28 cellular contexts compared by ENCODE assay signal in the genomic region with DNA sequence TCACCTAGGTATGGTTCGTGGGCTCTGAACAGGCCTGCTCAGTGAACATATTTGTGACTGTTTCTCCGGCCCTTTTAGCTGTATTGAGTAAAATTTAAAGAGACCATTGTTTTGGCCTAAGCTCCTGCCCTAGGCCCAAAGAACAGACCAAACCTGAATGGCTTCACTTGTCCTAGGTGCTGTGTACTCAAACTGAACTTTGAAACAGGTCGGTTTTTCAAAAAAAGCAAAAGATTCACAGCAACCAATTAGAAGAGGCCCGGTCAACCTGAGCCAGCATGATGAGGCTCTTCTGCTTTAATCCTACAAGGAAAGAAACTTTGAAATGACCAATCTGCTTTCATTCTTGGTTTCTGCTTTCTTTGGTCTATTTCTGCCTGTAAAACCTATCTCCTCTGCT.
"Had no signal": no experiment of that assay in that cellular context is flagged by ENCODE, and none has a peak within 500 bp of the region (broad histone marks: within the 10 kb centered on the region; RNA-seq: fewer than 3 reads in every experiment).

No MANE protein-coding gene starts in this region.

- H3K4me2 ChIP-seq: hepatocyte, neural progenitor cell had no signal

- H3K4me3 ChIP-seq: hepatocyte, left lung, lung, neural progenitor cell, right atrium auricular region, skin epidermis, stomach, thoracic aorta, tibial artery, upper lobe of right lung had no signal

- ATAC-seq: left lung; natural killer cell; sciatic nerve; stimulated activated naive B cell treated with anti-CD40 and anti-IgM and Interleukin-4, amounts not matched to agents 10 μg/mL and 1 μg/mL and 100 μg/mL, for 72 hours; stimulated activated naive CD8-positive, alpha-beta T cell treated with anti-CD3 and anti-CD28 coated beads, Interleukin-15, Interleukin-2, amounts not matched to agents 100 U/mL and 50 U/mL, for 24 hours; upper lobe of right lung had no signal

- H3K4me1 Mint-ChIP-seq: nephron progenitor cell, neural progenitor cell had no signal

- H3K4me1 ChIP-seq: neural progenitor cell, parathyroid adenoma, upper lobe of right lung had no signal

- H2AFZ ChIP-seq: hepatocyte, neural progenitor cell, parathyroid adenoma had no signal

- DNase-seq: islet precursor cell; left lung; mesendoderm; naive B cell; natural killer cell; nephron progenitor cell; occipital lobe; stimulated activated CD4-positive, alpha-beta T cell treated with anti-CD3 and anti-CD28 coated beads, Interleukin-12 subunit alpha, Interleukin-12 subunit beta, amount 100 ng/mL, for 4 hours; stimulated activated CD4-positive, alpha-beta T cell treated with anti-CD3 and anti-CD28 coated beads, Interleukin-15, amount 100 ng/mL, for 24 hours; stimulated activated CD4-positive, alpha-beta T cell treated with anti-CD3 and anti-CD28 coated beads, Interleukin-2, amount 100 ng/mL, for 24 hours; stimulated activated CD4-positive, alpha-beta T cell treated with anti-CD3 and anti-CD28 coated beads, Interleukin-4, amount 100 ng/mL, for 1 hour; stimulated activated naive B cell treated with anti-CD40 and anti-IgM and Interleukin-4, amounts not matched to agents 10 μg/mL and 1 μg/mL and 100 μg/mL, for 72 hours; stimulated activated naive CD8-positive, alpha-beta T cell treated with anti-CD3 and anti-CD28 coated beads, Interleukin-15, Interleukin-2, amounts not matched to agents 100 U/mL and 50 U/mL, for 24 hours; stomach; tibial artery; trophoblast cell; upper lobe of right lung had no signal

- FAIRE-seq: urothelium cell line had no signal

- H3K27me3 ChIP-seq: hepatocyte, left lung, neural progenitor cell, neutrophil, right atrium auricular region, stomach, tibial artery, upper lobe of right lung had no signal

- H3K36me3 Mint-ChIP-seq: mesothelial cell of epicardium, naive B cell, natural killer cell, neural progenitor cell had no signal

- H3K27ac Mint-ChIP-seq: mesothelial cell of epicardium; naive B cell; natural killer cell; neural progenitor cell; stimulated activated naive B cell treated with anti-CD40 and anti-IgM and Interleukin-4, amounts not matched to agents 10 μg/mL and 1 μg/mL and 100 μg/mL, for 72 hours had no signal

- H3K36me3 ChIP-seq: left lung, neural progenitor cell, neutrophil, right atrium auricular region, stomach, thoracic aorta, tibial artery, upper lobe of right lung had no signal

- H3K27ac ChIP-seq: hepatocyte, left lung, neural progenitor cell, neutrophil, parathyroid adenoma, right atrium auricular region, skin epidermis, stomach, thoracic aorta, tibial artery, upper lobe of right lung had no signal

- H3K4me3 Mint-ChIP-seq: mesothelial cell of epicardium; naive B cell; natural killer cell; nephron progenitor cell; neural progenitor cell; stimulated activated naive B cell treated with anti-CD40 and anti-IgM and Interleukin-4, amounts not matched to agents 10 μg/mL and 1 μg/mL and 100 μg/mL, for 72 hours had no signal

- H3K79me2 ChIP-seq: hepatocyte, parathyroid adenoma had no signal

- H3K9ac ChIP-seq: neural progenitor cell, parathyroid adenoma had no signal

- H3K27me3 Mint-ChIP-seq: naive B cell; stimulated activated naive B cell treated with anti-CD40 and anti-IgM and Interleukin-4, amounts not matched to agents 10 μg/mL and 1 μg/mL and 100 μg/mL, for 72 hours had no signal

- H3K9me3 ChIP-seq: left lung, neutrophil, right atrium auricular region, stomach, thoracic aorta, tibial artery, upper lobe of right lung had no signal

- H3K9me3 Mint-ChIP-seq: mesothelial cell of epicardium, naive B cell, natural killer cell, nephron progenitor cell, neural progenitor cell had no signal
